8 cellular contexts compared by ENCODE assay signal in genomic region chr14:72893636-72894322, GRCh38. TPM values are rescaled to one million over a fixed set of nuclear protein-coding genes. Genes with fewer than 3 reads are reported as not detected.
DNase-seq lines count a peak whose midpoint lies in the region; ATAC-seq and TF ChIP-seq lines count a peak whose summit lies in the region.

DPF3 (minus strand) TSS chr14:72894101; CDS start chr14:72894088, 13 bp downstream.

- H3K4me3 ChIP-seq in colonic mucosa: peak within 1 kb of the TSS; percentile 72

- TF ChIP-seq CTCF in AG09319 (IDR thresholded peaks at IDR 0.05; ENCODE audit: low read depth, low read length): no peak
- TF ChIP-seq CTCF in colonic mucosa (IDR thresholded peaks at IDR 0.05): no peak

- peak within 1 kb of the TSS; percentile 78 for H3K4me3 Mint-ChIP-seq in activated CD4-positive, alpha-beta T cell treated with anti-CD3 and anti-CD28 coated beads for 36 hours

- DNase-seq in AG09319 (ENCODE audit: extremely low read depth, low read depth) (peak; percentile 91), GM19240 (ENCODE audit: insufficient read length, low spot score) (peak; percentile 85), NCI-H510A (lab: John Stamatoyannopoulos, UW) (peak; percentile 91), colonic mucosa (peak; percentile 98), kidney tubule cell (ENCODE audit: low spot score) (peak; percentile 95)
- DNase-seq in activated CD4-positive, alpha-beta T cell treated with anti-CD3 and anti-CD28 coated beads for 36 hours: peak; percentile 94
- DNase-seq in stimulated activated CD4-positive, alpha-beta T cell treated with anti-CD3 and anti-CD28 coated beads, Interleukin-15, amount 100 ng/mL, for 48 hours (ENCODE audit: low read depth in 2 of 2): peak; percentile 79 to 86

- no peaks in the 10 kb centered on the region for H3K27me3 ChIP-seq in colonic mucosa

- H3K27ac ChIP-seq in colonic mucosa: no peak within 1 kb of the TSS

- peaks cover 17% of the 10 kb centered on the region for H3K4me1 Mint-ChIP-seq in activated CD4-positive, alpha-beta T cell treated with anti-CD3 and anti-CD28 coated beads for 36 hours

- intact Hi-C loops in activated CD4-positive, alpha-beta T cell treated with anti-CD3 and anti-CD28 coated beads for 36 hours (cut with DNase I, micrococcal nuclease): loop anchor here (1.0 to 5.0 kb wide), 4 partner anchors 33 to 961 kb away; partner anchors contain the start of genes DCAF4 (in 2 of the 2), NUMB (in 1 of the 2) and RGS6 (in 1 of the 2)
- intact Hi-C loops in colonic mucosa (cut with DNase I): no loop called here

- POLR2A ChIA-PET in activated CD4-positive, alpha-beta T cell treated with anti-CD3 and anti-CD28 coated beads for 36 hours (lab: Charles Lee): interaction anchor here (1.0 kb wide), 1 partner anchor 376 kb away, joined by 5 read pairs; no protein-coding TSS in a partner anchor

- H3K9me3 ChIP-seq in colonic mucosa: no peaks in the 10 kb centered on the region

- H3K27me3 Mint-ChIP-seq in activated CD4-positive, alpha-beta T cell treated with anti-CD3 and anti-CD28 coated beads for 36 hours: peaks cover 43% of the 10 kb centered on the region

- peak within 1 kb of the TSS; percentile 55 for H3K27ac Mint-ChIP-seq in activated CD4-positive, alpha-beta T cell treated with anti-CD3 and anti-CD28 coated beads for 36 hours

- H3K9me3 Mint-ChIP-seq in activated CD4-positive, alpha-beta T cell treated with anti-CD3 and anti-CD28 coated beads for 36 hours (ENCODE audit: low read depth): no peaks in the 10 kb centered on the region

- peaks cover 7% of the 10 kb centered on the region for H3K4me1 ChIP-seq in colonic mucosa

- no peaks in the 10 kb centered on the region for H3K36me3 Mint-ChIP-seq in activated CD4-positive, alpha-beta T cell treated with anti-CD3 and anti-CD28 coated beads for 36 hours (ENCODE audit: low read depth)

- CTCF ChIA-PET in activated CD4-positive, alpha-beta T cell treated with anti-CD3 and anti-CD28 coated beads for 36 hours (lab: Charles Lee): interaction anchor here (0.6 to 1.7 kb wide), 9 partner anchors 10 to 379 kb away, joined by 3 to 14 read pairs (median 6); no protein-coding TSS in a partner anchor

- no peaks in the 10 kb centered on the region for H3K36me3 ChIP-seq in colonic mucosa

- H3K9ac ChIP-seq in colonic mucosa (ENCODE audit: low read depth in 2 of 2, low read length in 2 of 2): peak within 1 kb of the TSS; percentile 57 to 79

- peak; percentile 96 for ATAC-seq in HG03442 (IDR thresholded peaks at IDR 0.05; ENCODE audit: unreplicated experiment)
- ATAC-seq in activated CD4-positive, alpha-beta T cell treated with anti-CD3 and anti-CD28 coated beads for 36 hours: peak; percentile 99

RNA-seq across cellular contexts. Expression of gene DPF3, which starts in this region (rescaled TPM):
- under 1 TPM; 0.25 to 0.39 TPM for total RNA-seq in activated CD4-positive, alpha-beta T cell treated with anti-CD3 and anti-CD28 coated beads for 36 hours
- 10 to 100 TPM in 1 of 2 donors, 1 to 10 TPM in 1; 6.7 to 14.0 TPM for total RNA-seq in colonic mucosa

Comparison
In these comparisons a context has a peak if more than half of its experiments do, and no peak if none do; other contexts are left out.
1. RNA of gene DPF3 (total RNA-seq): 6.7 to 14.0 TPM in colonic mucosa; 0.25 to 0.39 TPM in activated CD4-positive, alpha-beta T cell treated with anti-CD3 and anti-CD28 coated beads for 36 hours; every median in the first group is over 4 times any median in the second.
2. Peak in DNase-seq and ATAC-seq in activated CD4-positive, alpha-beta T cell treated with anti-CD3 and anti-CD28 coated beads for 36 hours; RNA of the gene not detected or under 1 TPM.
3. Peak in every context shown above with its lines, with median percentiles within 50 percentile points of each other: DNase-seq.